In genomic region chr5:91928751-91929521, GRCh38 we compare ENCODE assay signal across 8 cellular contexts.
DNase-seq lines count a peak whose midpoint lies in the region; ATAC-seq and TF ChIP-seq lines count a peak whose summit lies in the region.

No MANE protein-coding gene starts in this region.

- H3K9me3 ChIP-seq in uterus, result no peaks in the 10 kb centered on the region

- ATAC-seq in GM18861 (IDR thresholded peaks at IDR 0.05; ENCODE audit: unreplicated experiment), result peak; percentile 66

- H3K27me3 Mint-ChIP-seq in chondrocyte (ENCODE audit: low read depth), result no peaks in the 10 kb centered on the region

- no peaks in the 10 kb centered on the region for H3K36me3 ChIP-seq in uterus

- CTCF ChIA-PET in AG04449 (lab: Yijun Ruan, JAX), result interaction anchor here (1.0 to 2.2 kb wide), 6 partner anchors 8 to 17 kb away, joined by 4 to 8 read pairs (median 5); no protein-coding TSS in a partner anchor

- POLR2A ChIA-PET in AG04449 (lab: Yijun Ruan, JAX), result no interaction called here

- DNase-seq in AG04449 (ENCODE audit: low read depth, low spot score), result no peak
- peak; percentile 23 for DNase-seq in NCI-H2029 treated with DMSO at 0.1 percent for 48 hours (lab: John Stamatoyannopoulos, UW)
- DNase-seq in chondrocyte (ENCODE audit: low spot score), result no peak
- peak; percentile 23 for DNase-seq in pons (ENCODE audit: low spot score)
- no peak for DNase-seq in ureter (ENCODE audit: low spot score)
- no peak for DNase-seq in coronary artery (ENCODE audit: low spot score)
- DNase-seq in uterus, result no peak

- H3K9me3 Mint-ChIP-seq in chondrocyte (ENCODE audit: low read depth), result no peaks in the 10 kb centered on the region

- intact Hi-C loops in uterus (cut with DNase I; ENCODE audit: low total_unique reads), result no loop called here

- H3K27ac ChIP-seq in coronary artery, result no peak overlapping the region
- H3K27ac ChIP-seq in uterus, result no peak overlapping the region

- no peak for TF ChIP-seq POLR2A in uterus (IDR thresholded peaks at IDR 0.05)

- peaks cover 12% of the 10 kb centered on the region for H3K4me1 Mint-ChIP-seq in chondrocyte (ENCODE audit: low read depth)

- no peaks in the 10 kb centered on the region for H3K4me1 ChIP-seq in uterus

- H3K27ac Mint-ChIP-seq in chondrocyte (ENCODE audit: unreplicated experiment), result peak overlapping the region; percentile 24

- no peak overlapping the region for H3K4me3 ChIP-seq in AG04449 (ENCODE audit: low read depth, low read length)
- no peak overlapping the region for H3K4me3 ChIP-seq in coronary artery
- H3K4me3 ChIP-seq in uterus, result no peak overlapping the region

- no peaks in the 10 kb centered on the region for H3K36me3 Mint-ChIP-seq in chondrocyte (ENCODE audit: low read depth)

- TF ChIP-seq CTCF in AG04449 (IDR thresholded peaks at IDR 0.05; ENCODE audit: insufficient read depth, low read length, missing control alignments), result peak; percentile 8
- peak; percentile 96 for TF ChIP-seq CTCF in chondrocyte (IDR thresholded peaks at IDR 0.05)
- TF ChIP-seq CTCF in coronary artery (IDR thresholded peaks at IDR 0.05), result no peak
- peak in 2 of 4 experiments; percentile 25 to 27 for TF ChIP-seq CTCF in uterus (IDR thresholded peaks at IDR 0.05)

- no peaks in the 10 kb centered on the region for H3K27me3 ChIP-seq in uterus

- H3K4me3 Mint-ChIP-seq in chondrocyte (ENCODE audit: unreplicated experiment), result no peak overlapping the region

Comparison
In these comparisons a context has a peak if more than half of its experiments do, and no peak if none do; other contexts are left out.
1. DNase-seq: peak in NCI-H2029 treated with DMSO at 0.1 percent for 48 hours (single experiment) and pons (single experiment); none in AG04449 (single experiment), chondrocyte (single experiment), ureter (single experiment), coronary artery (single experiment) and uterus (0 of 2).